Comparison of ENCODE assay signal across 12 cellular contexts in genomic region chr16:47311738-47312505, GRCh38.
A peak's percentile ranks its signal among the peaks of the same experiment; 100 is the strongest.
DNase-seq lines count a peak whose midpoint lies in the region; ATAC-seq, FAIRE-seq and TF ChIP-seq lines count a peak whose summit lies in the region.
"Had no signal": no experiment of that assay in that cellular context is flagged by ENCODE, and none has a peak within 500 bp of the region (broad histone marks: within the 10 kb centered on the region; RNA-seq: fewer than 3 reads in every experiment).

No MANE protein-coding gene starts in this region.

- no peaks in the 10 kb centered on the region for H3K9me3 ChIP-seq in GM12878 (replicated peaks; ENCODE audit: control insufficient read depth, insufficient read depth, low read length)

- H2AFZ ChIP-seq in GM12878 (ENCODE audit: control insufficient read depth, low read depth, low read length): peak overlapping the region; percentile 61

- FAIRE-seq in GM12878 (lab: Jason Lieb, UNC): no peak

- SMC1A ChIA-PET in GM12878 (lab: Charles Lee; ENCODE audit: uncharacterized antibody, unreplicated experiment): interaction anchor here (0.6 to 2.1 kb wide), 9 partner anchors 9 to 268 kb away, joined by 3 to 6 read pairs (median 4); no protein-coding TSS in a partner anchor

- H3K36me3 ChIP-seq in GM12878 (ENCODE audit: control insufficient read depth in 2 of 2, insufficient read depth in 2 of 2, low read length in 1 of 2): no peaks in the 10 kb centered on the region
- H3K36me3 ChIP-seq: WERI-Rb-1 had no signal

- TF ChIP-seq EP300 in GM12878 (IDR thresholded peaks at IDR 0.05; ENCODE audit: borderline replicate concordance in 1 of 2, control insufficient read depth in 1 of 2, low read depth in 2 of 2, low read length in 2 of 2): no peak

- H3K79me2 ChIP-seq in GM12878 (ENCODE audit: control insufficient read depth, insufficient read depth, low read length): no peaks in the 10 kb centered on the region

- CTCF ChIA-PET in GM12878 (lab: Yijun Ruan, JAX): no interaction called here

- H3K4me1 ChIP-seq in GM12878 (ENCODE audit: control insufficient read depth, insufficient read depth, low read length): peaks cover 11% of the 10 kb centered on the region; the same call in 1 of the 2 replicates

- POLR2A ChIA-PET in GM12878 (lab: Charles Lee): no interaction called here

- no peak overlapping the region for H3K9ac ChIP-seq in GM12878 (ENCODE audit: control insufficient read depth, insufficient read depth, low read length)

- peak; percentile 3 for DNase-seq in AG10803 (ENCODE audit: low read depth)
- DNase-seq in HT-29 (ENCODE audit: low spot score): peak; percentile 38
- no peak for DNase-seq in GM12878 (ENCODE audit: low read depth, low spot score)
- DNase-seq in iPS-NIHi7 (ENCODE audit: extremely low spot score): peak; percentile 62
- no peak for DNase-seq in NCI-H187 treated with DMSO at 0.1 percent for 48 hours (lab: John Stamatoyannopoulos, UW)
- no peak for DNase-seq in SK-N-DZ (ENCODE audit: low spot score)
- DNase-seq: effector memory CD8-positive, alpha-beta T cell; NCI-H1048; right cardiac atrium; WERI-Rb-1 had no signal

- no peak for TF ChIP-seq POLR2A in GM12878 (IDR thresholded peaks at IDR 0.05; ENCODE audit: low read depth, low read length)

- ATAC-seq in GM12878 (no peak), GM21360 (IDR thresholded peaks at IDR 0.05; ENCODE audit: unreplicated experiment) (no peak), HG02870 (IDR thresholded peaks at IDR 0.05; ENCODE audit: unreplicated experiment) (no peak)
- ATAC-seq: effector memory CD8-positive, alpha-beta T cell; right cardiac atrium had no signal

- no peak overlapping the region for H3K4me3 ChIP-seq in AG10803 (ENCODE audit: low read length)
- no peak overlapping the region for H3K4me3 ChIP-seq in GM12878

- H3K4me2 ChIP-seq in GM12878 (ENCODE audit: control insufficient read depth, insufficient read depth): peak overlapping the region; percentile 46; the same call in 1 of the 2 replicates

- H4K20me1 ChIP-seq in GM12878 (ENCODE audit: control insufficient read depth, insufficient read depth): no peaks in the 10 kb centered on the region

- BruUV-seq in GM12878 (replicated peaks; lab: Mats Ljungman, UMichigan): no TSS peak

- no peaks in the 10 kb centered on the region for H3K27me3 ChIP-seq in GM12878 (replicated peaks in 1 of 2; ENCODE audit: control insufficient read depth in 2 of 2, insufficient read depth in 2 of 2, low read length in 1 of 2)

- H3K27ac ChIP-seq in GM12878 (ENCODE audit: control insufficient read depth, insufficient read depth): peak overlapping the region; percentile 64
- H3K27ac ChIP-seq: WERI-Rb-1 had no signal

- in situ Hi-C loops in GM12878 (cut with MboI): no loop called here

- TF ChIP-seq CTCF in AG10803 (conservative IDR thresholded peaks at IDR 0.05; ENCODE audit: low read length) (no peak), GM12878 (IDR thresholded peaks at IDR 0.05 in 2 of 3, conservative IDR thresholded peaks at IDR 0.05 in 1 of 3; ENCODE audit: control insufficient read depth in 2 of 3, extremely low read depth in 1 of 3, insufficient read depth in 1 of 3, low read depth in 3 of 3, low read length in 3 of 3) (no peak)

- no peak for TF ChIP-seq RAD21 in GM12878 (IDR thresholded peaks at IDR 0.05; ENCODE audit: insufficient read depth, low read depth, low read length)

- RAD21 ChIA-PET in GM12878 (lab: Charles Lee; ENCODE audit: unreplicated experiment): interaction anchor here (0.6 to 1.4 kb wide), 5 partner anchors 11 to 291 kb away, joined by 3 to 4 read pairs (median 3); no protein-coding TSS in a partner anchor

- 96% methylated on average over 8 of the region's 8 CpGs for WGBS in GM12878 (ENCODE audit: insufficient coverage, insufficient replicate concordance, low lambda C conversion rate, missing lambda C conversion rate)

- intact Hi-C loops in GM12878 (cut with micrococcal nuclease; ENCODE audit: unreplicated experiment): loop anchor here (10.0 kb wide), 1 partner anchor 153 kb away; the partner anchor contains the start of genes ITFG1 and PHKB

TF ChIP-seq in GM12878, 131 proteins besides CTCF, POLR2A, EP300 and RAD21:
- TF ChIP-seq FOXK2 (IDR thresholded peaks at IDR 0.05) (no peak), RBBP5 (conservative IDR thresholded peaks at IDR 0.05) (no peak), NKRF (conservative IDR thresholded peaks at IDR 0.05) (no peak), BACH1 (IDR thresholded peaks at IDR 0.05; ENCODE audit: borderline replicate concordance) (no peak), ZNF217 (IDR thresholded peaks at IDR 0.05) (no peak), SUZ12 (IDR thresholded peaks at IDR 0.05; ENCODE audit: unreplicated experiment) (no peak), KLF5 (IDR thresholded peaks at IDR 0.05; ENCODE audit: partially characterized antibody) (no peak), YBX1 (IDR thresholded peaks at IDR 0.05) (no peak), BCL11A (IDR thresholded peaks at IDR 0.05; ENCODE audit: low read depth, low read length) (no peak), CREM (IDR thresholded peaks at IDR 0.05; ENCODE audit: low read depth) (no peak), RELA (IDR thresholded peaks at IDR 0.05; ENCODE audit: borderline replicate concordance, partially characterized antibody) (no peak), ATF2 (IDR thresholded peaks at IDR 0.05; ENCODE audit: low read length) (no peak), TCF7 (IDR thresholded peaks at IDR 0.05; ENCODE audit: borderline replicate concordance) (no peak), STAT3 (IDR thresholded peaks at IDR 0.05; ENCODE audit: low read depth, low read length) (no peak)
- TF ChIP-seq, protein P1, sequence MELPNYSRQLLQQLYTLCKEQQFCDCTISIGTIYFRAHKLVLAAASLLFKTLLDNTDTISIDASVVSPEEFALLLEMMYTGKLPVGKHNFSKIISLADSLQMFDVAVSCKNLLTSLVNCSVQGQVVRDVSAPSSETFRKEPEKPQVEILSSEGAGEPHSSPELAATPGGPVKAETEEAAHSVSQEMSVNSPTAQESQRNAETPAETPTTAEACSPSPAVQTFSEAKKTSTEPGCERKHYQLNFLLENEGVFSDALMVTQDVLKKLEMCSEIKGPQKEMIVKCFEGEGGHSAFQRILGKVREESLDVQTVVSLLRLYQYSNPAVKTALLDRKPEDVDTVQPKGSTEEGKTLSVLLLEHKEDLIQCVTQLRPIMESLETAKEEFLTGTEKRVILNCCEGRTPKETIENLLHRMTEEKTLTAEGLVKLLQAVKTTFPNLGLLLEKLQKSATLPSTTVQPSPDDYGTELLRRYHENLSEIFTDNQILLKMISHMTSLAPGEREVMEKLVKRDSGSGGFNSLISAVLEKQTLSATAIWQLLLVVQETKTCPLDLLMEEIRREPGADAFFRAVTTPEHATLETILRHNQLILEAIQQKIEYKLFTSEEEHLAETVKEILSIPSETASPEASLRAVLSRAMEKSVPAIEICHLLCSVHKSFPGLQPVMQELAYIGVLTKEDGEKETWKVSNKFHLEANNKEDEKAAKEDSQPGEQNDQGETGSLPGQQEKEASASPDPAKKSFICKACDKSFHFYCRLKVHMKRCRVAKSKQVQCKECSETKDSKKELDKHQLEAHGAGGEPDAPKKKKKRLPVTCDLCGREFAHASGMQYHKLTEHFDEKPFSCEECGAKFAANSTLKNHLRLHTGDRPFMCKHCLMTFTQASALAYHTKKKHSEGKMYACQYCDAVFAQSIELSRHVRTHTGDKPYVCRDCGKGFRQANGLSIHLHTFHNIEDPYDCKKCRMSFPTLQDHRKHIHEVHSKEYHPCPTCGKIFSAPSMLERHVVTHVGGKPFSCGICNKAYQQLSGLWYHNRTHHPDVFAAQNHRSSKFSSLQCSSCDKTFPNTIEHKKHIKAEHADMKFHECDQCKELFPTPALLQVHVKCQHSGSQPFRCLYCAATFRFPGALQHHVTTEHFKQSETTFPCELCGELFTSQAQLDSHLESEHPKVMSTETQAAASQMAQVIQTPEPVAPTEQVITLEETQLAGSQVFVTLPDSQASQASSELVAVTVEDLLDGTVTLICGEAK (IDR thresholded peaks at IDR 0.05; ENCODE audit: borderline replicate concordance): no peak

Comparison
In these comparisons a context has a peak if more than half of its experiments do, and no peak if none do; other contexts are left out.
1. DNase-seq: peak in AG10803 (single experiment), HT-29 (single experiment) and iPS-NIHi7 (single experiment); none in GM12878 (single experiment), NCI-H187 treated with DMSO at 0.1 percent for 48 hours (single experiment) and SK-N-DZ (single experiment).